19 cellular contexts compared by ENCODE assay signal in genomic region chr11:43983221-43983795, GRCh38.
"Had no signal": no experiment of that assay in that cellular context is flagged by ENCODE, and none has a peak within 500 bp of the region (broad histone marks: within the 10 kb centered on the region; RNA-seq: fewer than 3 reads in every experiment).

No MANE protein-coding gene starts in this region.

- H3K9me3 Mint-ChIP-seq: activated naive CD4-positive, alpha-beta T cell treated with anti-CD3 and anti-CD28 coated beads, Interleukin-2, amount 50 U/mL, for 72 hours; stimulated activated memory B cell treated with anti-CD40 and anti-IgM and Interleukin-4, amounts not matched to agents 10 μg/mL and 1 μg/mL and 100 μg/mL, for 72 hours; T-helper 1 cell treated with Interleukin-12 subunit alpha and Interleukin-12 subunit beta and Interleukin-4 antibody, amounts not matched to agents 30 μg/mL and 1 μg/mL, for 36 hours; WTC11 had no signal

- H3K4me1 Mint-ChIP-seq: stimulated activated memory B cell treated with anti-CD40 and anti-IgM and Interleukin-4, amounts not matched to agents 10 μg/mL and 1 μg/mL and 100 μg/mL, for 72 hours had no signal

- ATAC-seq: activated CD8-positive, alpha-beta T cell treated with anti-CD3 and anti-CD28 coated beads, Interleukin-2, amount 10 ng/mL, durations not matched to agents 7 days and 5 days; activated naive CD4-positive, alpha-beta T cell treated with anti-CD3 and anti-CD28 coated beads, Interleukin-2, amount 50 U/mL, for 72 hours; body of pancreas; left colon; psoas muscle; stimulated activated memory B cell treated with anti-CD40 and anti-IgM and Interleukin-4, amounts not matched to agents 10 μg/mL and 1 μg/mL and 100 μg/mL, for 72 hours; WTC11 had no signal

- DNase-seq: activated CD4-positive, alpha-beta T cell treated with anti-CD3 and anti-CD28 coated beads for 48 hours; activated CD8-positive, alpha-beta memory T cell treated with anti-CD3 and anti-CD28 coated beads, Interleukin-2, amount 50 U/mL, for 4 hours; activated CD8-positive, alpha-beta T cell treated with anti-CD3 and anti-CD28 coated beads, Interleukin-2, amount 10 ng/mL, durations not matched to agents 7 days and 5 days; activated effector memory CD4-positive, alpha-beta T cell treated with anti-CD3 and anti-CD28 coated beads, Interleukin-2, amount 50 U/mL, for 16 hours; activated T-cell treated with anti-CD3 and anti-CD28 coated beads, Interleukin-2, amount 50 U/mL, for 48 hours; amniotic stem cell; body of pancreas; central memory CD4-positive, alpha-beta T cell; cortex of kidney; effector CD4-positive, alpha-beta T cell; foreskin fibroblast; left colon; midbrain; psoas muscle; tibial artery had no signal

- H3K36me3 Mint-ChIP-seq: activated naive CD4-positive, alpha-beta T cell treated with anti-CD3 and anti-CD28 coated beads, Interleukin-2, amount 50 U/mL, for 72 hours; stimulated activated memory B cell treated with anti-CD40 and anti-IgM and Interleukin-4, amounts not matched to agents 10 μg/mL and 1 μg/mL and 100 μg/mL, for 72 hours; WTC11 had no signal

- H3K4me3 Mint-ChIP-seq: activated CD8-positive, alpha-beta T cell treated with anti-CD3 and anti-CD28 coated beads, Interleukin-2, amount 10 ng/mL, durations not matched to agents 7 days and 5 days; stimulated activated memory B cell treated with anti-CD40 and anti-IgM and Interleukin-4, amounts not matched to agents 10 μg/mL and 1 μg/mL and 100 μg/mL, for 72 hours; T-helper 1 cell treated with Interleukin-12 subunit alpha and Interleukin-12 subunit beta and Interleukin-4 antibody, amounts not matched to agents 30 μg/mL and 1 μg/mL, for 36 hours; WTC11 had no signal

- H3K27ac Mint-ChIP-seq: activated CD8-positive, alpha-beta T cell treated with anti-CD3 and anti-CD28 coated beads, Interleukin-2, amount 10 ng/mL, durations not matched to agents 7 days and 5 days; activated naive CD4-positive, alpha-beta T cell treated with anti-CD3 and anti-CD28 coated beads, Interleukin-2, amount 50 U/mL, for 72 hours; stimulated activated memory B cell treated with anti-CD40 and anti-IgM and Interleukin-4, amounts not matched to agents 10 μg/mL and 1 μg/mL and 100 μg/mL, for 72 hours; T-helper 1 cell treated with Interleukin-12 subunit alpha and Interleukin-12 subunit beta and Interleukin-4 antibody, amounts not matched to agents 30 μg/mL and 1 μg/mL, for 36 hours; WTC11 had no signal
